Comparison of ENCODE assay signal across 8 cellular contexts in the genomic region with DNA sequence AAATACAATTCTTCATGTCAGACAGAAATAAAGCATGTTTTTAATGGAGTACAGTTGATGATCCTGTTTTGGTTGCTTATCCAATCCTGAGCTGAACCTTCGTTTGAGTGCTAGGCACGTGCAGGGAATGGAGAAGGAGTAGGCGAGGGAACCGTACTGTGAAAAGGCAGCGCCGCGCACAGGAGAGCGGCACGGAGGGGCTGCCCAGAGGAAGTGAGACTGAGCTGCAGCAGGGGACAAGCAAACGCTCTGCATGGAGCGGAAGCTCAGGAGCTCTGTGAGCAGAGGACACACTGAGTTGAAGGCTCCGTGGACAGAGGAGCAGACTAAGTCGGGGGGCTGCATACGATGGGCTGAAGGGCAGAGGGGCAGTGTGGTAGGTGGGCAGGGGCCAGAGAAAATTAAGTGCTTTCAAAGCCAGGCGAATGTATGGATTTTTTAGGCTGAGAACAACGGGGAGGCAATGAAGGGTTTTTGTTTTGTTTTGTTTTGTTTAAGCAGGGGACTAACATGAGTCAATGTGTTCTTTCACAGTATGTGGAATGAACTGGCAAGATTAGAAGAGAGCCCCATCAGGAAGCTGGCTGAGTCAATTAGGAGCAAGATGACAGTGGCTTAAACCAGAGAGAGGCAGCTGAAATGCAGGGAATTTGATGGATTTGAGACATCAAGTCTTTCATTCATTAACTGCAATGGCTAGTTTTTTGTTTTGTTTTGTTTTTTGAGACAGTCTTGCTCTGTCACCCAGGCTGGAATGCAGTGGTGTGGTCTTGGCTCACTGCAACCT. TPM values are rescaled to one million over a fixed set of nuclear protein-coding genes. Genes with fewer than 3 reads are reported as not detected.
DNase-seq lines count a peak whose midpoint lies in the region; ATAC-seq and TF ChIP-seq lines count a peak whose summit lies in the region.

No MANE protein-coding gene starts in this region.

- in situ Hi-C loops in HAP-1 (cut with MboI; ENCODE audit: low sequenced_read_pairs), result no loop called here

- H3K4me3 ChIP-seq in Peyer's patch (no peak overlapping the region), HAP-1 (no peak overlapping the region)

- no peaks in the 10 kb centered on the region for H3K27me3 ChIP-seq in Peyer's patch
- H3K27me3 ChIP-seq in foreskin keratinocyte, result no peaks in the 10 kb centered on the region
- H3K27me3 ChIP-seq in HAP-1 (ENCODE audit: low read depth), result no peaks in the 10 kb centered on the region

- H3K4me1 ChIP-seq in Peyer's patch (no peaks in the 10 kb centered on the region), foreskin keratinocyte (peaks cover 8% of the 10 kb centered on the region), HAP-1 (no peaks in the 10 kb centered on the region)

- peak; percentile 8 for DNase-seq in ELF-1 (ENCODE audit: low read depth, low spot score)
- peak in 2 of 3 donors; percentile 25 to 49 for DNase-seq in Peyer's patch
- DNase-seq in foreskin keratinocyte, result peak; percentile 41 to 62
- no peak for DNase-seq in effector CD4-positive, alpha-beta T cell
- no peak for DNase-seq in HAP-1 (ENCODE audit: low spot score in 2 of 2)
- no peak for DNase-seq in NCI-H345 treated with DMSO at 0.1 percent for 48 hours (lab: John Stamatoyannopoulos, UW; ENCODE audit: unreplicated experiment)

- ATAC-seq in GM21619 (IDR thresholded peaks at IDR 0.05; ENCODE audit: unreplicated experiment) (peak; percentile 74), foreskin keratinocyte (peak; percentile 78), HG03342 (IDR thresholded peaks at IDR 0.05; ENCODE audit: unreplicated experiment) (no peak)

- TF ChIP-seq POLR2A in Peyer's patch (IDR thresholded peaks at IDR 0.05), result no peak

- TF ChIP-seq CTCF in Peyer's patch (IDR thresholded peaks at IDR 0.05) (no peak), foreskin keratinocyte (conservative IDR thresholded peaks at IDR 0.05) (no peak)

- no peaks in the 10 kb centered on the region for H3K9me3 ChIP-seq in Peyer's patch
- H3K9me3 ChIP-seq in HAP-1, result no peaks in the 10 kb centered on the region

- H3K36me3 ChIP-seq in Peyer's patch (peaks cover 0 to 50% (median 0%) of the 10 kb centered on the region in 3 donors), HAP-1 (replicated peaks) (peaks cover 5% of the 10 kb centered on the region)

- H3K27ac ChIP-seq in Peyer's patch (no peak overlapping the region), foreskin keratinocyte (peak overlapping the region; percentile 24)

RNA-seq across cellular contexts. Expression of gene TM2D3, which starts 23.8 kb away (rescaled TPM):
- total RNA-seq in Peyer's patch (10 to 100 TPM; 20.8 to 99.9 (median 28.5) TPM), foreskin keratinocyte (36.4 and 39.5 TPM in 2 replicates)
- polyA plus RNA-seq in foreskin keratinocyte, result 36.8 and 37.5 TPM in 2 replicates

RNA-seq across cellular contexts. Expression of gene TARS3, which starts 48.3 kb away (rescaled TPM):
- 10 to 100 TPM in 3 of 4 donors, 1 to 10 TPM in 1; 7.7 to 36.3 (median 19.9) TPM for total RNA-seq in Peyer's patch
- total RNA-seq in foreskin keratinocyte, result 6.8 and 8.0 TPM in 2 replicates
- 3.2 and 4.5 TPM in 2 replicates for polyA plus RNA-seq in foreskin keratinocyte

Comparison
In these comparisons a context has a peak if more than half of its experiments do, and no peak if none do; other contexts are left out.
1. DNase-seq: peak in ELF-1 (single experiment), Peyer's patch (2 of 3) and foreskin keratinocyte (2 of 2); none in effector CD4-positive, alpha-beta T cell (single experiment), HAP-1 (0 of 2) and NCI-H345 treated with DMSO at 0.1 percent for 48 hours (single experiment).